34 cellular contexts compared by ENCODE assay signal in genomic region chr15:88048759-88049158, GRCh38.
"Had no signal": no experiment of that assay in that cellular context is flagged by ENCODE, and none has a peak within 500 bp of the region (broad histone marks: within the 10 kb centered on the region; RNA-seq: fewer than 3 reads in every experiment).

No MANE protein-coding gene starts in this region.

- H3K27ac Mint-ChIP-seq: activated B cell treated with CpG ODN at 0.5 μM for 24 hours; activated CD8-positive, alpha-beta T cell treated with anti-CD3 and anti-CD28 coated beads for 36 hours; activated naive CD8-positive, alpha-beta T cell; activated T-helper 17 cell treated with anti-CD3 and anti-CD28 coated beads, Interleukin-2, amount 50 U/mL, for 72 hours; dendritic cell treated with granulocyte-macrophage colony-stimulating factor and Interleukin-4, amounts not matched to agents 40 ng/mL and 50 ng/mL, for 4 days; effector memory CD8-positive, alpha-beta T cell; T-helper 17 cell; T-helper 2 cell treated with Interferon-gamma antibody and Interleukin-4, amounts not matched to agents 5 μg/mL and 100 μg/mL, for 36 hours had no signal

- H3K9me3 ChIP-seq: esophagus muscularis mucosa, gastrocnemius medialis had no signal

- H3K36me3 Mint-ChIP-seq: activated naive CD8-positive, alpha-beta T cell had no signal

- H3K4me3 ChIP-seq: coronary artery, dorsolateral prefrontal cortex, esophagus muscularis mucosa, gastrocnemius medialis had no signal

- H3K9me3 Mint-ChIP-seq: activated B cell treated with CpG ODN at 0.5 μM for 24 hours; activated CD8-positive, alpha-beta T cell treated with anti-CD3 and anti-CD28 coated beads for 36 hours; activated T-cell treated with anti-CD3 and anti-CD28 coated beads, Interleukin-2, amount 50 U/mL, for 4 hours; activated T-helper 17 cell treated with anti-CD3 and anti-CD28 coated beads, Interleukin-2, amount 50 U/mL, for 72 hours; central memory CD8-positive, alpha-beta T cell; T-helper 2 cell treated with Interferon-gamma antibody and Interleukin-4, amounts not matched to agents 5 μg/mL and 100 μg/mL, for 36 hours had no signal

- H3K4me3 Mint-ChIP-seq: activated B cell treated with CpG ODN at 0.5 μM for 24 hours; activated CD8-positive, alpha-beta T cell treated with anti-CD3 and anti-CD28 coated beads for 36 hours; activated naive CD8-positive, alpha-beta T cell; activated T-cell treated with anti-CD3 and anti-CD28 coated beads, Interleukin-2, amount 50 U/mL, for 4 hours; activated T-helper 17 cell treated with anti-CD3 and anti-CD28 coated beads, Interleukin-2, amount 50 U/mL, for 72 hours; central memory CD8-positive, alpha-beta T cell; dendritic cell treated with granulocyte-macrophage colony-stimulating factor and Interleukin-4, amounts not matched to agents 40 ng/mL and 50 ng/mL, for 4 days; effector memory CD8-positive, alpha-beta T cell; T-helper 17 cell; T-helper 2 cell treated with Interferon-gamma antibody and Interleukin-4, amounts not matched to agents 5 μg/mL and 100 μg/mL, for 36 hours had no signal

- H3K27me3 ChIP-seq: brain microvascular endothelial cell, dorsolateral prefrontal cortex, esophagus muscularis mucosa, foreskin keratinocyte, gastrocnemius medialis had no signal

- ATAC-seq: activated CD4-positive, CD25-positive, alpha-beta regulatory T cell treated with anti-CD3 and anti-CD28 coated beads, Interleukin-2, amount 50 U/mL, for 24 hours; activated CD8-positive, alpha-beta T cell treated with anti-CD3 and anti-CD28 coated beads for 36 hours; activated T-cell treated with anti-CD3 and anti-CD28 coated beads, Interleukin-2, amount 50 U/mL, for 4 hours; activated T-helper 17 cell treated with anti-CD3 and anti-CD28 coated beads, Interleukin-2, amount 50 U/mL, for 72 hours; effector memory CD8-positive, alpha-beta T cell; foreskin keratinocyte; gastrocnemius medialis; T-helper 17 cell had no signal

- DNase-seq: activated B cell treated with CpG ODN at 0.5 μM for 24 hours; activated CD4-positive, alpha-beta T cell treated with anti-CD3 and anti-CD28 coated beads for 48 hours; activated CD4-positive, alpha-beta T cell treated with anti-CD3 and anti-CD28 coated beads, Interleukin-2, amount 50 U/mL, for 1 hour; activated CD4-positive, alpha-beta T cell treated with anti-CD3 and anti-CD28 coated beads, Interleukin-2, amount 50 U/mL, for 48 hours; activated CD8-positive, alpha-beta memory T cell treated with anti-CD3 and anti-CD28 coated beads for 24 hours; activated CD8-positive, alpha-beta T cell treated with anti-CD3 and anti-CD28 coated beads for 36 hours; activated effector memory CD4-positive, alpha-beta T cell treated with Interleukin-2 at 50 U/mL for 16 hours; activated gamma-delta T cell treated with Interleukin-2 at 50 U/mL for 16 hours; activated naive CD4-positive, alpha-beta T cell treated with anti-CD3 and anti-CD28 coated beads, Interleukin-2, amount 50 U/mL, for 16 hours; activated naive CD4-positive, alpha-beta T cell treated with Interleukin-2 at 50 U/mL for 16 hours; activated T-cell treated with anti-CD3 and anti-CD28 coated beads, Interleukin-2, amount 50 U/mL, for 4 hours; amniotic stem cell; anterior cingulate cortex; brain microvascular endothelial cell; dorsolateral prefrontal cortex; effector memory CD8-positive, alpha-beta T cell; erythroblast; foreskin keratinocyte; gastrocnemius medialis; glutamatergic neuron; T-helper 1 cell; T-helper 17 cell; T1000; WERI-Rb-1 had no signal

- H3K4me1 ChIP-seq: foreskin keratinocyte, gastrocnemius medialis had no signal

- H3K4me1 Mint-ChIP-seq: activated B cell treated with CpG ODN at 0.5 μM for 24 hours; activated T-helper 17 cell treated with anti-CD3 and anti-CD28 coated beads, Interleukin-2, amount 50 U/mL, for 72 hours; central memory CD8-positive, alpha-beta T cell; T-helper 17 cell had no signal

- H3K27me3 Mint-ChIP-seq: activated B cell treated with CpG ODN at 0.5 μM for 24 hours; dendritic cell treated with granulocyte-macrophage colony-stimulating factor and Interleukin-4, amounts not matched to agents 40 ng/mL and 50 ng/mL, for 4 days had no signal

- FAIRE-seq: astrocyte, bronchial epithelial cell had no signal

- H3K36me3 ChIP-seq: brain microvascular endothelial cell, esophagus muscularis mucosa, gastrocnemius medialis, WERI-Rb-1 had no signal

- H3K27ac ChIP-seq: brain microvascular endothelial cell, coronary artery, esophagus muscularis mucosa, foreskin keratinocyte, gastrocnemius medialis, WERI-Rb-1 had no signal
